Comparison of ENCODE assay signal across 8 cellular contexts in the genomic region with DNA sequence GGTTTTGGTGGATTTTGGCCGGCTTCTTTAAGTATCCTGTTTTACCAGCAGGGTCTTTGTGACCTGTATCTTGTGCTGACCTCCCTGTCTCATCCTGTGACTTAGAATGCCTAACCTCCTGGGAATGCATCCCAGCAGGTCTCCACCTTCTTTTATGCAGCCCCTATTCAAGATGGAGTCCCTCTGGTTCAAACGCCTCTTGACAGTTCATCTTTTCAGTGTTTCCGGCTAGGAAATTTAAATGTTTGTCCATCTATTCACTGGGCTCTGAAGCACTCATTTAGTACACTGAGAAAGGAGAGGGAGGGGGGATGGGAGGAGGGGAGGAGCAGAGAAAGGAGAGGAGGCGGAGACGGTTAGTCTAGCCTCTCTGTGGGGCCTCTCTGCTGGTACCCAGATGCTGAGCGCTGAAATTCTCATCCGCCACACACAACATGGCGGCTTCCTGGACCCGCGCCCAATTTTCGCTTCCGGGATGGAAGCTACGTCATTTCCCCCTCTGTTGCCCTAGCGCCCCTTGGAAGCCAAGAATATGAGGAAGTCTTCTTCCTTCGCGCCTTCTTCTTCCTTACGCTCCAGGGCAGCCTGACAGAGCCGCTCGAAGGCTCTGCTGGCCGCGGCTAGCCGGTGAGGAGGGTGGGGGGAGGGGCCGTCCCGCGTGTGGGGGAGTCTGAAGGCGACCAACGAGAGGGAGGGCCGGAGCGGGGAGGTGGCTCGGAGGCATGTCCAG.
DNase-seq lines count a peak whose midpoint lies in the region; ATAC-seq, FAIRE-seq and TF ChIP-seq lines count a peak whose summit lies in the region.

No MANE protein-coding gene starts in this region.

- DNase-seq in GM13977 (ENCODE audit: low spot score) (peak; percentile 67), NCI-H2171 treated with DMSO at 0.1 percent for 48 hours (lab: John Stamatoyannopoulos, UW) (peak; percentile 91), H1 (ENCODE audit: low read depth in 1 of 2, low spot score in 2 of 2) (peak in 1 of 2 experiments; percentile 91), mesenteric fat pad (ENCODE audit: low spot score) (peak; percentile 92), HuH-7.5 (ENCODE audit: low spot score) (no peak)
- peak; percentile 75 to 81 for DNase-seq in activated CD8-positive, alpha-beta memory T cell treated with anti-CD3 and anti-CD28 coated beads for 4 hours (ENCODE audit: low read depth in 2 of 2)
- peak; percentile 57 for DNase-seq in stimulated activated CD8-positive, alpha-beta memory T cell treated with anti-CD3 and anti-CD28 coated beads, Interleukin-12 subunit alpha, Interleukin-12 subunit beta, amount 100 ng/mL, for 24 hours (ENCODE audit: extremely low read depth)

- H3K4me2 ChIP-seq in H1 (ENCODE audit: insufficient read depth in 1 of 2, low read depth in 2 of 2, low read length in 2 of 2): peak overlapping the region; percentile 90 to 91

- H3K4me1 ChIP-seq in H1 (replicated peaks in 1 of 4; ENCODE audit: control insufficient read depth in 3 of 4, insufficient read depth in 4 of 4, low read length in 3 of 4): peaks cover 0 to 8% (median 5%) of the 10 kb centered on the region in 4 experiments; a peak in 4 of 7 replicates

- H3K56ac ChIP-seq in H1 (replicated peaks; ENCODE audit: insufficient read length, low read depth, low read length): no peak overlapping the region

- H2AFZ ChIP-seq in H1 (ENCODE audit: low read length): 0 out of 2 replicates have a peak overlapping the region, but pooled peaks have one; percentile 43

- H3K9me3 ChIP-seq in H1 (ENCODE audit: insufficient read depth in 2 of 2, low read depth in 1 of 2, low read length in 1 of 2): no peaks in the 10 kb centered on the region

- no peak overlapping the region for H2BK12ac ChIP-seq in H1 (ENCODE audit: low read depth, low read length)

- POLR2A ChIA-PET in H1 (lab: Charles Lee; ENCODE audit: partially characterized antibody): interaction anchor here (0.7 to 1.2 kb wide), 3 partner anchors 122 to 318 kb away, joined by 3 to 6 read pairs (median 3); no protein-coding TSS in a partner anchor

- in situ Hi-C loops in GM13977 (cut with MboI; ENCODE audit: low pct_unique_long_range_greater_than_20kb, low sequenced_read_pairs, unreplicated experiment): no loop called here

- H3K9ac ChIP-seq in H1 (replicated peaks in 1 of 4; ENCODE audit: extremely low read depth in 1 of 4, low read depth in 3 of 4, low read length in 3 of 4): no peak overlapping the region

- no peak for TF ChIP-seq POLR2A in H1 (IDR thresholded peaks at IDR 0.05; ENCODE audit: control extremely low read depth in 1 of 2, low read depth in 2 of 2, low read length in 2 of 2)

- H3K4me3 ChIP-seq in H1 (ENCODE audit: extremely low read depth in 1 of 4, insufficient read depth in 2 of 4, low read depth in 3 of 4, low read length in 4 of 4): peak overlapping the region; percentile 57 to 75 (median 72)

- H3K4ac ChIP-seq in H1 (replicated peaks; ENCODE audit: insufficient read length, low read depth, low read length): no peak overlapping the region

- no peak overlapping the region for H2BK15ac ChIP-seq in H1 (ENCODE audit: low read length)

- no peak overlapping the region for H2BK120ac ChIP-seq in H1 (replicated peaks; ENCODE audit: low read depth, low read length)

- H2AK5ac ChIP-seq in H1 (ENCODE audit: low read depth, low read length): no peak overlapping the region

- H3K23ac ChIP-seq in H1 (ENCODE audit: insufficient read length): no peak overlapping the region

- no peaks in the 10 kb centered on the region; a peak in 1 of 7 replicates for H3K27me3 ChIP-seq in H1 (replicated peaks in 1 of 4; ENCODE audit: control insufficient read depth in 3 of 4, extremely low read depth in 1 of 4, insufficient read depth in 3 of 4, low read length in 3 of 4)

- peak; percentile 81 for FAIRE-seq in H1 (lab: Jason Lieb, UNC)

- ATAC-seq in HG02938 (IDR thresholded peaks at IDR 0.05; ENCODE audit: unreplicated experiment): peak; percentile 95

- WGBS in H1 (ENCODE audit: extremely low coverage in 1 of 2, insufficient coverage in 1 of 2, insufficient read length in 1 of 2, insufficient replicate concordance in 2 of 2, low coverage in 1 of 2, low lambda C conversion rate in 2 of 2, missing lambda C conversion rate in 1 of 2), 2 experiments: 10% methylated on average over 23 of the region's 30 CpGs; no CpG with 5 or more reads in 1 of the 2 experiments

- 0 out of 2 replicates have a peak overlapping the region, but pooled peaks have one; percentile 68 for H2BK20ac ChIP-seq in H1 (ENCODE audit: low read length)

- CTCF ChIA-PET in H1 (lab: Charles Lee; ENCODE audit: partially characterized antibody): interaction anchor here (1.4 kb wide), 1 partner anchor 14 kb away, joined by 3 read pairs; no protein-coding TSS in a partner anchor

- no peaks in the 10 kb centered on the region for H3K79me1 ChIP-seq in H1 (ENCODE audit: low read depth, low read length)

- H3K36me3 ChIP-seq in H1 (ENCODE audit: control insufficient read depth in 2 of 4, insufficient read depth in 4 of 4, low read length in 3 of 4): no peaks in the 10 kb centered on the region

- TF ChIP-seq CTCF in GM13977 (IDR thresholded peaks at IDR 0.05; ENCODE audit: extremely low read depth, insufficient read depth, missing control alignments): no peak
- no peak for TF ChIP-seq CTCF in H1 (IDR thresholded peaks at IDR 0.05; ENCODE audit: control extremely low read depth in 1 of 3, insufficient read depth in 1 of 3, low read depth in 1 of 3, low read length in 3 of 3)

- no peak overlapping the region for H3K18ac ChIP-seq in H1 (ENCODE audit: extremely low read depth, low read length)

- H3K23me2 ChIP-seq in H1 (ENCODE audit: low read depth, low read length): peaks cover 2% of the 10 kb centered on the region; the same call in 1 of the 2 replicates

- H3K79me2 ChIP-seq in H1 (ENCODE audit: control insufficient read depth in 1 of 2, insufficient read depth in 2 of 2, low read length in 2 of 2): no peaks in the 10 kb centered on the region

- no peaks in the 10 kb centered on the region for H4K20me1 ChIP-seq in H1 (replicated peaks in 1 of 2; ENCODE audit: control insufficient read depth in 1 of 2, insufficient read depth in 2 of 2, low read length in 2 of 2)

- H3K14ac ChIP-seq in H1 (ENCODE audit: insufficient read length): no peak overlapping the region

- H4K5ac ChIP-seq in H1 (ENCODE audit: insufficient read length, low read depth, low read length): peak overlapping the region; percentile 7

- no peak overlapping the region; the same call in 1 of the 2 replicates for H3K27ac ChIP-seq in H1 (ENCODE audit: low read depth, low read length)

- TF ChIP-seq EP300 in H1 (IDR thresholded peaks at IDR 0.05; ENCODE audit: borderline replicate concordance in 1 of 2, low read depth in 2 of 2, low read length in 2 of 2): no peak

- H4K91ac ChIP-seq in H1 (replicated peaks; ENCODE audit: insufficient read length, low read length): no peak overlapping the region

- TF ChIP-seq RAD21 in H1 (IDR thresholded peaks at IDR 0.05 in 1 of 2, conservative IDR thresholded peaks at IDR 0.05 in 1 of 2; ENCODE audit: low read depth in 2 of 2, low read length in 2 of 2): 0 out of 4 replicates have a peak, but pooled peaks of 1 of the 2 experiments have one; percentile 0

- no peak overlapping the region for H4K8ac ChIP-seq in H1 (ENCODE audit: extremely low read depth, insufficient read depth, low read length)

- 0 out of 2 replicates have a peak overlapping the region, but pooled peaks have one; percentile 13 for H2BK5ac ChIP-seq in H1 (ENCODE audit: low read depth, low read length)

TF ChIP-seq in H1, 55 proteins besides CTCF, POLR2A, EP300 and RAD21 (continues in another document):
- TF ChIP-seq SIRT6 (IDR thresholded peaks at IDR 0.05; ENCODE audit: low read length): no peak
- TF ChIP-seq, protein P1, sequence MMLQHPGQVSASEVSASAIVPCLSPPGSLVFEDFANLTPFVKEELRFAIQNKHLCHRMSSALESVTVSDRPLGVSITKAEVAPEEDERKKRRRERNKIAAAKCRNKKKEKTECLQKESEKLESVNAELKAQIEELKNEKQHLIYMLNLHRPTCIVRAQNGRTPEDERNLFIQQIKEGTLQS (IDR thresholded peaks at IDR 0.05; ENCODE audit: insufficient read depth, low read depth, low read length): no peak
- TF ChIP-seq SRF (IDR thresholded peaks at IDR 0.05; ENCODE audit: low read depth, low read length): no peak
- TF ChIP-seq BRCA1 (IDR thresholded peaks at IDR 0.05; ENCODE audit: low read depth, low read length): no peak
- TF ChIP-seq, protein P2, sequence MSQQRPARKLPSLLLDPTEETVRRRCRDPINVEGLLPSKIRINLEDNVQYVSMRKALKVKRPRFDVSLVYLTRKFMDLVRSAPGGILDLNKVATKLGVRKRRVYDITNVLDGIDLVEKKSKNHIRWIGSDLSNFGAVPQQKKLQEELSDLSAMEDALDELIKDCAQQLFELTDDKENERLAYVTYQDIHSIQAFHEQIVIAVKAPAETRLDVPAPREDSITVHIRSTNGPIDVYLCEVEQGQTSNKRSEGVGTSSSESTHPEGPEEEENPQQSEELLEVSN (IDR thresholded peaks at IDR 0.05): peak; percentile 35; the same call in 1 of the 2 replicates
- no peak for TF ChIP-seq SAP30 (IDR thresholded peaks at IDR 0.05; ENCODE audit: insufficient read depth, insufficient replicate concordance, low read length)
- TF ChIP-seq PHF8 (conservative IDR thresholded peaks at IDR 0.05; ENCODE audit: low read depth, low read length): peak; percentile 42; the same call in 1 of the 2 replicates
- peak; percentile 90 for TF ChIP-seq CREB1 (IDR thresholded peaks at IDR 0.05)
- TF ChIP-seq KDM5A (IDR thresholded peaks at IDR 0.05; ENCODE audit: low read length): no peak
- TF ChIP-seq, protein P3, sequence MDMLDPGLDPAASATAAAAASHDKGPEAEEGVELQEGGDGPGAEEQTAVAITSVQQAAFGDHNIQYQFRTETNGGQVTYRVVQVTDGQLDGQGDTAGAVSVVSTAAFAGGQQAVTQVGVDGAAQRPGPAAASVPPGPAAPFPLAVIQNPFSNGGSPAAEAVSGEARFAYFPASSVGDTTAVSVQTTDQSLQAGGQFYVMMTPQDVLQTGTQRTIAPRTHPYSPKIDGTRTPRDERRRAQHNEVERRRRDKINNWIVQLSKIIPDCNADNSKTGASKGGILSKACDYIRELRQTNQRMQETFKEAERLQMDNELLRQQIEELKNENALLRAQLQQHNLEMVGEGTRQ (IDR thresholded peaks at IDR 0.05; ENCODE audit: low read length): no peak
- TF ChIP-seq JUN (IDR thresholded peaks at IDR 0.05; ENCODE audit: low read depth, low read length): no peak
- TF ChIP-seq MAFK (IDR thresholded peaks at IDR 0.05; ENCODE audit: low read depth, low read length): no peak
- 0 out of 2 replicates have a peak, but pooled peaks have one; percentile 81 for TF ChIP-seq KDM1A (IDR thresholded peaks at IDR 0.05; ENCODE audit: borderline replicate concordance, low read length)
- TF ChIP-seq KDM4A (IDR thresholded peaks at IDR 0.05; ENCODE audit: low read depth, low read length, severe bottlenecking): peak; percentile 85
- no peak for TF ChIP-seq CBX5 (IDR thresholded peaks at IDR 0.05; ENCODE audit: low read depth, low read length)
- peak; percentile 90; the same call in 1 of the 2 replicates for TF ChIP-seq GABPA (IDR thresholded peaks at IDR 0.05; ENCODE audit: borderline replicate concordance, insufficient read depth, low read length)
- no peak for TF ChIP-seq CEBPB (IDR thresholded peaks at IDR 0.05; ENCODE audit: low read depth, low read length)
